Comparison of ENCODE assay signal across 8 cellular contexts in the genomic region with DNA sequence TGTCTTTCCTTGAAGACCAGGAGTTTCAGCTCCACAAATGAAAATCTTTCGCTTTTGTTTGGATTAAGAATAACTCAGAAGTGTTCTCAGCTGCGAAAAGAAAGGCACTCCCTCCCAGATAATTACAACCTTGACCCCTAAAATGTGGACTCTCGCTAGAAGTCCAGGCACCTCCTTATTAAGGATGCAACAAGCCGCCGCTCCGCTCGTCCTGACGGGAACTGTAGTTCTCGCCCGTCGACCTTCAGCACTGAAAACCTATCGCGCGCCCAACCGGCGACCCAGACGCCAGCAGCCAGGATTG. TPM values are rescaled to one million over a fixed set of nuclear protein-coding genes. Genes with fewer than 3 reads are reported as not detected.
DNase-seq lines count a peak whose midpoint lies in the region; ATAC-seq, FAIRE-seq and TF ChIP-seq lines count a peak whose summit lies in the region.

No MANE protein-coding gene starts in this region.

- DNase-seq in GM12864 (ENCODE audit: low read depth), result no peak
- DNase-seq in OCI-M2 (lab: John Stamatoyannopoulos, UW; ENCODE audit: unreplicated experiment), result peak; percentile 47
- DNase-seq in endothelial cell of umbilical vein (ENCODE audit: low read depth, low spot score), result peak; percentile 96
- DNase-seq in activated CD8-positive, alpha-beta memory T cell treated with anti-CD3 and anti-CD28 coated beads, Interleukin-2, amount 50 U/mL, for 4 hours, result no peak
- DNase-seq in AG20443 (ENCODE audit: low spot score), result no peak

- H4K20me1 ChIP-seq in endothelial cell of umbilical vein (replicated peaks; ENCODE audit: control insufficient read depth, extremely low read depth, insufficient read depth, low read length), result no peaks in the 10 kb centered on the region

- intact Hi-C loops in endothelial cell of umbilical vein (cut with micrococcal nuclease), result loop anchor here (5.0 kb wide), 1 partner anchor 428 kb away; a partner anchor contains a TSS

- peaks cover 4% of the 10 kb centered on the region for H3K27me3 Mint-ChIP-seq in nephron (ENCODE audit: low read depth)

- H2AFZ ChIP-seq in endothelial cell of umbilical vein (ENCODE audit: low read depth, low read length), result no peak overlapping the region

- H3K9ac ChIP-seq in endothelial cell of umbilical vein (replicated peaks; ENCODE audit: extremely low read depth, insufficient read depth, low read length), result peak overlapping the region; percentile 95

- dilution Hi-C loops in endothelial cell of umbilical vein (cut with MboI; ENCODE audit: extremely low pct_ligation_motif_present, low sequenced_read_pairs), result no loop called here

- H3K27ac Mint-ChIP-seq in nephron, result peak overlapping the region; percentile 93 to 99 (median 99)

- peaks cover 13% of the 10 kb centered on the region for H3K4me1 ChIP-seq in endothelial cell of umbilical vein (ENCODE audit: control insufficient read depth, extremely low read depth, insufficient read depth, low read length)

- peak overlapping the region; percentile 62 for H3K4me3 ChIP-seq in GM12864 (ENCODE audit: low read depth, low read length)
- peak overlapping the region; percentile 44 to 92 (median 81) for H3K4me3 ChIP-seq in endothelial cell of umbilical vein (replicated peaks in 1 of 3; ENCODE audit: insufficient read depth in 1 of 3, low read depth in 1 of 3, low read length in 3 of 3)

- no peaks in the 10 kb centered on the region for H3K9me3 Mint-ChIP-seq in nephron

- peak overlapping the region; percentile 89 to 94 (median 91) for H3K4me3 Mint-ChIP-seq in nephron

- CTCF ChIA-PET in endothelial cell of umbilical vein (lab: Charles Lee), result interaction anchor here (2.1 kb wide), 1 partner anchor 9 kb away, joined by 5 read pairs; no protein-coding TSS in a partner anchor

- H3K27me3 ChIP-seq in endothelial cell of umbilical vein (ENCODE audit: control insufficient read depth in 2 of 2, insufficient read depth in 2 of 2, low read length in 2 of 2), result no peaks in the 10 kb centered on the region

- TF ChIP-seq CTCF in GM12864 (IDR thresholded peaks at IDR 0.05; ENCODE audit: low read depth, low read length, missing control alignments) (no peak), endothelial cell of umbilical vein (IDR thresholded peaks at IDR 0.05; ENCODE audit: extremely low read depth in 1 of 2, insufficient read depth in 1 of 2, low read depth in 1 of 2, low read length in 2 of 2) (no peak), nephron (IDR thresholded peaks at IDR 0.05; ENCODE audit: unreplicated experiment in 3 of 3) (no peak)

- H3K36me3 ChIP-seq in endothelial cell of umbilical vein (ENCODE audit: control insufficient read depth in 2 of 2, extremely low read depth in 1 of 2, insufficient read depth in 2 of 2, low read length in 2 of 2), result no peaks in the 10 kb centered on the region

- H3K36me3 Mint-ChIP-seq in nephron (ENCODE audit: low read depth), result peaks cover 5% of the 10 kb centered on the region

- FAIRE-seq in endothelial cell of umbilical vein (lab: Jason Lieb, UNC), result no peak

- no peaks in the 10 kb centered on the region for H3K9me3 ChIP-seq in endothelial cell of umbilical vein (replicated peaks; ENCODE audit: control insufficient read depth, insufficient read depth, low read length)

- no peak for ATAC-seq in GM21367 (IDR thresholded peaks at IDR 0.05; ENCODE audit: unreplicated experiment)
- no peak for ATAC-seq in HG03159 (IDR thresholded peaks at IDR 0.05; ENCODE audit: unreplicated experiment)

- TF ChIP-seq POLR2A in endothelial cell of umbilical vein (IDR thresholded peaks at IDR 0.05; ENCODE audit: low read depth, low read length), result no peak

- peaks cover 54% of the 10 kb centered on the region for H3K4me1 Mint-ChIP-seq in nephron

- peak overlapping the region; percentile 87 for H3K4me2 ChIP-seq in endothelial cell of umbilical vein (ENCODE audit: insufficient read depth, low read length)

- no peaks in the 10 kb centered on the region for H3K9me1 ChIP-seq in endothelial cell of umbilical vein (replicated peaks; ENCODE audit: control insufficient read depth, extremely low read depth, insufficient read depth, low read length)

- no TSS peak for BruUV-seq in endothelial cell of umbilical vein (replicated peaks; lab: Mats Ljungman, UMichigan)

- H3K27ac ChIP-seq in endothelial cell of umbilical vein (ENCODE audit: insufficient read depth, low read depth, low read length), result no peak overlapping the region

- H3K79me2 ChIP-seq in endothelial cell of umbilical vein (ENCODE audit: control insufficient read depth, insufficient read depth, low read length), result peaks cover 53% of the 10 kb centered on the region

- POLR2A ChIA-PET in endothelial cell of umbilical vein (lab: Charles Lee), result no interaction called here

TF ChIP-seq in endothelial cell of umbilical vein, 7 proteins besides CTCF, POLR2A, EP300 and RAD21:
- TF ChIP-seq GATA2 (IDR thresholded peaks at IDR 0.05; ENCODE audit: insufficient read depth, insufficient read length, low read depth, low read length) (no peak), POLR2AphosphoS5 (IDR thresholded peaks at IDR 0.05; ENCODE audit: insufficient read depth, low read depth, low read length) (no peak), MYC (IDR thresholded peaks at IDR 0.05; ENCODE audit: low read depth, low read length) (no peak), JUN (IDR thresholded peaks at IDR 0.05; ENCODE audit: borderline replicate concordance, insufficient read depth, insufficient read length, low read depth) (no peak), EZH2 (IDR thresholded peaks at IDR 0.05; ENCODE audit: borderline replicate concordance, low read depth, low read length, severe bottlenecking) (no peak), FOS (IDR thresholded peaks at IDR 0.05; ENCODE audit: borderline replicate concordance, insufficient read depth, low read length) (no peak)
- TF ChIP-seq, protein P1, sequence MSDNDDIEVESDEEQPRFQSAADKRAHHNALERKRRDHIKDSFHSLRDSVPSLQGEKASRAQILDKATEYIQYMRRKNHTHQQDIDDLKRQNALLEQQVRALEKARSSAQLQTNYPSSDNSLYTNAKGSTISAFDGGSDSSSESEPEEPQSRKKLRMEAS (IDR thresholded peaks at IDR 0.05; ENCODE audit: insufficient read depth, insufficient read length), result no peak
TF ChIP-seq in endothelial cell of umbilical vein: peak in this region for 0.

RNA-seq across cellular contexts. Expression of a gene that starts 0.6 kb away (rescaled TPM):
- total RNA-seq in endothelial cell of umbilical vein, result 112 and 114 TPM in 2 replicates
- polyA plus RNA-seq in endothelial cell of umbilical vein, result 30.1 and 35.6 TPM in 2 replicates
- 43.5 and 47.1 TPM in 2 replicates for polyA plus RNA-seq in endothelial cell of umbilical vein (2011; cell fraction: cytosol; rRNA removed)
- polyA plus RNA-seq in endothelial cell of umbilical vein (2011; cell fraction: nucleus; rRNA removed), result 53.0 and 65.2 TPM in 2 replicates
- polyA plus RNA-seq in endothelial cell of umbilical vein (2012), result 86.5 and 106 TPM in 2 replicates
- polyA minus RNA-seq in endothelial cell of umbilical vein, result 44.9 and 57.1 TPM in 2 replicates
- 47.4 TPM for polyA minus RNA-seq in endothelial cell of umbilical vein (2011; cell fraction: cytosol; rRNA and poly(A)+ RNA removed)
- polyA minus RNA-seq in endothelial cell of umbilical vein (2011; cell fraction: nucleus; rRNA and poly(A)+ RNA removed), result 47.2 and 61.3 TPM in 2 replicates

RNA-seq across cellular contexts. Expression of a gene that starts 4.6 kb away (rescaled TPM):
- total RNA-seq in endothelial cell of umbilical vein, result 46.9 and 47.3 TPM in 2 replicates
- polyA plus RNA-seq in endothelial cell of umbilical vein, result 48.0 and 68.2 TPM in 2 replicates
- 56.5 and 66.3 TPM in 2 replicates for polyA plus RNA-seq in endothelial cell of umbilical vein (2011; cell fraction: cytosol; rRNA removed)
- polyA plus RNA-seq in endothelial cell of umbilical vein (2011; cell fraction: nucleus; rRNA removed), result 31.1 and 38.2 TPM in 2 replicates
- polyA plus RNA-seq in endothelial cell of umbilical vein (2012), result 57.2 and 77.6 TPM in 2 replicates
- 71.2 and 78.1 TPM in 2 replicates for polyA minus RNA-seq in endothelial cell of umbilical vein
- 21.9 TPM for polyA minus RNA-seq in endothelial cell of umbilical vein (2011; cell fraction: cytosol; rRNA and poly(A)+ RNA removed)
- 14.3 and 18.0 TPM in 2 replicates for polyA minus RNA-seq in endothelial cell of umbilical vein (2011; cell fraction: nucleus; rRNA and poly(A)+ RNA removed)

Comparison
In these comparisons a context has a peak if more than half of its experiments do, and no peak if none do; other contexts are left out.
1. DNase-seq: peak in OCI-M2 (single experiment) and endothelial cell of umbilical vein (single experiment); none in GM12864 (single experiment), activated CD8-positive, alpha-beta memory T cell treated with anti-CD3 and anti-CD28 coated beads, Interleukin-2, amount 50 U/mL, for 4 hours (single experiment) and AG20443 (single experiment).